In the genomic region with DNA sequence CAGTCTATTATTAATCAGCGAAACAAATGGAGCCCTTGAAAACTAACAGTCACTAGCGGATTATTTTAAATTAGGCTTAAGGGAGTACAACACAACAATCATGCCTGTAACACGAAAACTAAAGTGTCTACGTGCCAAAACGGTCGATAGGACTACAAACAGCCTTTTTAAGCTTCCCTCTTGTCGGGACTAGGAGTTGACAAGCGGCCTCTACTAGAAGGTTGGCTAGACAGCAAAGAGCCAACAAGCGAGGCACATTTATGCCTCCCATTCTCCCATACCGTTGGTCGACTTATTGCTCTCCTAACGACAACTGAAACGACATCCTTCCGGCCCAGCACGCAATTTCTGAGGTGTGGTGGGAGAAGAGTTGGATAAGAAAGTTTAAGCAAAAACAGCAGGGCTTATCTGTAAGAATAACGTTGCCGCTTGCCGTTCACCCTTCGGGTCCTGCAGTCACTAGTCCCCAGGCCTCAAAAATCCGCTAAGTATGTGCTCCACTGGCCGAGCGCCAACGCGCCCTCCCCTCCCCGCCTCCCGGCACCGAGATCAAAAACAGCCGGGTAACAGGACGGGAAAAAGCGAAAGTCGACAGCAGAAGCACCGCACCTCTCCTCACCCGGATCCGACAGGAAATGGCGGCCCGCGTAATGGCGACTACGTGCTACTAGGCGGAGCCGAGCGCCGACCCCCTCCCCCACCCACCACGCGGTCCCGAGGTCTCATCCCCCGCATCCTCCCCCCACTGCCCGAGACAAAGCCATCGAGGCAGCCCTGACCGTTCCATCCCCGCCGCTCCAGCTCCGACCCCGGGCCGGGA, we compare ENCODE assay signal across 8 cellular contexts. TPM values are rescaled to one million over a fixed set of nuclear protein-coding genes. Genes with fewer than 3 reads are reported as not detected.
DNase-seq lines count a peak whose midpoint lies in the region; ATAC-seq and TF ChIP-seq lines count a peak whose summit lies in the region.

No MANE protein-coding gene starts in this region.

- peaks cover 4% of the 10 kb centered on the region; the same call in 1 of the 2 replicates for H3F3A ChIP-seq in OCI-LY1 (ENCODE audit: insufficient read depth, low read length)

- TF ChIP-seq CTCF in OCI-LY1 (IDR thresholded peaks at IDR 0.05; ENCODE audit: low read length) = no peak
- no peak for TF ChIP-seq CTCF in mucosa of descending colon (IDR thresholded peaks at IDR 0.05)

- peaks cover 57% of the 10 kb centered on the region for H3K36me3 ChIP-seq in OCI-LY1 (ENCODE audit: insufficient read depth, low read length)
- peaks cover 22% of the 10 kb centered on the region for H3K36me3 ChIP-seq in mucosa of descending colon (ENCODE audit: low read depth)

- H2AFZ ChIP-seq in OCI-LY1 (ENCODE audit: low read length) = no peak overlapping the region

- H3K79me2 ChIP-seq in OCI-LY1 (ENCODE audit: insufficient read depth, low read length) = peaks cover 91% of the 10 kb centered on the region

- H3K4me3 ChIP-seq in OCI-LY1 (ENCODE audit: low read depth, low read length, poor library complexity, severe bottlenecking) (peak overlapping the region; percentile 73), mucosa of descending colon (peak overlapping the region; percentile 92)

- intact Hi-C loops in mucosa of descending colon (cut with DNase I, micrococcal nuclease) = loop anchor here in 1 of 2 donors (10.0 kb wide), 1 partner anchor 196 kb away; no protein-coding TSS in a partner anchor

- no peaks in the 10 kb centered on the region for H3K9me2 ChIP-seq in OCI-LY1 (ENCODE audit: low read depth, low read length)

- peak overlapping the region; percentile 83 for H3K27ac ChIP-seq in OCI-LY1 (ENCODE audit: low read depth, low read length, poor library complexity, severe bottlenecking)
- peak overlapping the region; percentile 92 for H3K27ac ChIP-seq in epithelial cell of prostate

- peak overlapping the region; percentile 90 for H3K4me2 ChIP-seq in OCI-LY1 (ENCODE audit: low read length)

- peaks cover 35% of the 10 kb centered on the region for H3K4me1 ChIP-seq in OCI-LY1 (ENCODE audit: insufficient read depth, low read length, severe bottlenecking)
- H3K4me1 ChIP-seq in mucosa of descending colon (ENCODE audit: low read depth) = peaks cover 17% of the 10 kb centered on the region

- no peaks in the 10 kb centered on the region for H3K27me3 ChIP-seq in OCI-LY1 (ENCODE audit: insufficient read depth, low read length)

- ATAC-seq in HG03571 (IDR thresholded peaks at IDR 0.05; ENCODE audit: unreplicated experiment) (peak; percentile 23), mucosa of descending colon (peak; percentile 71)

- peaks cover 15% of the 10 kb centered on the region for H4K20me1 ChIP-seq in OCI-LY1 (ENCODE audit: insufficient read depth, low read length)

- peak overlapping the region; percentile 88 for H3K9ac ChIP-seq in OCI-LY1 (ENCODE audit: low read length)

- DNase-seq in NOMO-1 (lab: John Stamatoyannopoulos, UW; ENCODE audit: unreplicated experiment in 2 of 2) (peak; percentile 16 to 35), NOMO-1 treated with dmso at 0.1 percent for 144 hours (lab: John Stamatoyannopoulos, UW; ENCODE audit: unreplicated experiment) (no peak), activated T-cell treated with anti-CD3 and anti-CD28 coated beads for 48 hours (ENCODE audit: low read depth) (peak; percentile 82), epithelial cell of prostate (ENCODE audit: low read depth, low spot score) (no peak), mucosa of descending colon (peak; percentile 89 to 95 (median 92))
- peak; percentile 67 to 81 for DNase-seq in stimulated activated CD8-positive, alpha-beta memory T cell treated with anti-CD3 and anti-CD28 coated beads, Interleukin-2, amount 100 ng/mL, for 1 hour (ENCODE audit: low read depth in 2 of 2)

- H3K9me3 ChIP-seq in OCI-LY1 (ENCODE audit: low read length) (no peaks in the 10 kb centered on the region), mucosa of descending colon (no peaks in the 10 kb centered on the region)

RNA-seq across cellular contexts. Expression of gene HNRNPK, which starts 0.8 kb away (rescaled TPM):
- total RNA-seq in mucosa of descending colon = 100 to 1,000 TPM; 386 to 461 (median 421) TPM

RNA-seq across cellular contexts. Expression of gene RMI1, which starts 1.4 kb away (rescaled TPM):
- 10 to 100 TPM in 2 of 3 donors, 1 to 10 TPM in 1; 7.0 to 15.6 (median 11.6) TPM for total RNA-seq in mucosa of descending colon

RNA-seq across cellular contexts. Expression of gene KIF27, which starts 58.0 kb away (rescaled TPM):
- 1 to 10 TPM; 3.9 to 8.2 (median 4.7) TPM for total RNA-seq in mucosa of descending colon

Comparison
In these comparisons a context has a peak if more than half of its experiments do, and no peak if none do; other contexts are left out.
1. DNase-seq: peak in NOMO-1 (2 of 2), activated T-cell treated with anti-CD3 and anti-CD28 coated beads for 48 hours (single experiment), mucosa of descending colon (3 of 3) and stimulated activated CD8-positive, alpha-beta memory T cell treated with anti-CD3 and anti-CD28 coated beads, Interleukin-2, amount 100 ng/mL, for 1 hour (2 of 2); none in NOMO-1 treated with dmso at 0.1 percent for 144 hours (single experiment) and epithelial cell of prostate (single experiment).